Comparison of ENCODE assay signal across 19 cellular contexts in genomic region chr17:49106366-49107210, GRCh38. TPM values are rescaled to one million over a fixed set of nuclear protein-coding genes. Genes with fewer than 3 reads are reported as not detected.
DNase-seq lines count a peak whose midpoint lies in the region; ATAC-seq, FAIRE-seq and TF ChIP-seq lines count a peak whose summit lies in the region.
"Had no signal": no experiment of that assay in that cellular context is flagged by ENCODE, and none has a peak within 500 bp of the region (broad histone marks: within the 10 kb centered on the region; RNA-seq: fewer than 3 reads in every experiment).

No MANE protein-coding gene starts in this region.

- no peak overlapping the region for H3K4me3 ChIP-seq in fibroblast of lung (replicated peaks in 1 of 4; ENCODE audit: control extremely low read depth in 1 of 4, insufficient read depth in 1 of 4, low read depth in 3 of 4, low read length in 4 of 4)
- H3K4me3 ChIP-seq in suprapubic skin: no peak overlapping the region
- H3K4me3 ChIP-seq: ascending aorta, gastroesophageal sphincter, upper lobe of right lung had no signal

- H3K9me3 ChIP-seq in fibroblast of lung (ENCODE audit: control insufficient read depth, insufficient read depth, low read depth, low read length) (no peaks in the 10 kb centered on the region), T-helper 17 cell (ENCODE audit: control insufficient read depth, low read length, poor library complexity, severe bottlenecking) (no peaks in the 10 kb centered on the region), suprapubic skin (no peaks in the 10 kb centered on the region)
- H3K9me3 ChIP-seq: ascending aorta, gastroesophageal sphincter, upper lobe of right lung had no signal

- H3K27me3 Mint-ChIP-seq in T-helper 17 cell: peaks cover 6% of the 10 kb centered on the region

- H3K27ac Mint-ChIP-seq in T-helper 17 cell: no peak overlapping the region
- H3K27ac Mint-ChIP-seq: activated CD4-positive, alpha-beta memory T cell treated with anti-CD3 and anti-CD28 coated beads, Interleukin-2, amount 10 ng/mL, durations not matched to agents 7 days and 5 days; CD4-positive, CD25-positive, alpha-beta regulatory T cell had no signal

- DNase-seq in ELF-1 (ENCODE audit: low read depth, low spot score): peak; percentile 86
- DNase-seq in RCC 7860 (ENCODE audit: low spot score): peak; percentile 63
- DNase-seq in fibroblast of lung (ENCODE audit: low read depth in 2 of 2): peak; percentile 36 to 74
- DNase-seq in non-pigmented ciliary epithelial cell (ENCODE audit: low read depth): peak; percentile 26
- DNase-seq in T-helper 17 cell: no peak
- DNase-seq in DMS153 treated with DMSO at 0.1 percent for 48 hours (lab: John Stamatoyannopoulos, UW; ENCODE audit: unreplicated experiment): no peak
- no peak for DNase-seq in suprapubic skin (ENCODE audit: low spot score in 2 of 2)
- DNase-seq: activated CD4-positive, alpha-beta memory T cell treated with anti-CD3 and anti-CD28 coated beads, Interleukin-2, amount 10 ng/mL, durations not matched to agents 7 days and 5 days; CD4-positive, CD25-positive, alpha-beta regulatory T cell; kidney; NCI-H1694; NCI-H526 treated with DMSO at 0.1 percent for 48 hours; RPMI8226; T-helper 9 cell; upper lobe of right lung had no signal

- H3K27ac ChIP-seq in fibroblast of lung (ENCODE audit: insufficient read depth, low read length) (no peak overlapping the region), suprapubic skin (no peak overlapping the region)
- H3K27ac ChIP-seq: ascending aorta, gastroesophageal sphincter, upper lobe of right lung had no signal

- no peak for TF ChIP-seq EP300 in suprapubic skin (IDR thresholded peaks at IDR 0.05)

- no peak overlapping the region for H3K4me3 Mint-ChIP-seq in T-helper 17 cell
- H3K4me3 Mint-ChIP-seq: activated CD4-positive, alpha-beta memory T cell treated with anti-CD3 and anti-CD28 coated beads, Interleukin-2, amount 10 ng/mL, durations not matched to agents 7 days and 5 days had no signal

- H3K36me3 ChIP-seq in fibroblast of lung (ENCODE audit: control insufficient read depth, insufficient read depth, low read length): no peaks in the 10 kb centered on the region
- H3K36me3 ChIP-seq in suprapubic skin: no peaks in the 10 kb centered on the region
- H3K36me3 ChIP-seq: ascending aorta, gastroesophageal sphincter, upper lobe of right lung had no signal

- no peak for TF ChIP-seq POLR2A in suprapubic skin (IDR thresholded peaks at IDR 0.05)

- TF ChIP-seq CTCF in fibroblast of lung (conservative IDR thresholded peaks at IDR 0.05 in 1 of 2, IDR thresholded peaks at IDR 0.05 in 1 of 2; ENCODE audit: low read depth in 1 of 2, low read length in 2 of 2) (no peak), suprapubic skin (IDR thresholded peaks at IDR 0.05) (no peak)

- ATAC-seq in T-helper 17 cell (no peak), HG03571 (IDR thresholded peaks at IDR 0.05; ENCODE audit: unreplicated experiment) (no peak)
- ATAC-seq: gastroesophageal sphincter, upper lobe of right lung had no signal

- no peak overlapping the region for H3K9ac ChIP-seq in fibroblast of lung (ENCODE audit: insufficient read depth, low read length)

- no peak for FAIRE-seq in RCC 7860 (lab: Jason Lieb, UNC)
- FAIRE-seq: kidney had no signal

- peaks cover 3% of the 10 kb centered on the region for H3K4me1 Mint-ChIP-seq in T-helper 17 cell
- H3K4me1 Mint-ChIP-seq: activated CD4-positive, alpha-beta memory T cell treated with anti-CD3 and anti-CD28 coated beads, Interleukin-2, amount 10 ng/mL, durations not matched to agents 7 days and 5 days had no signal

- no peak overlapping the region for H2AFZ ChIP-seq in fibroblast of lung (ENCODE audit: low read length)

- H3K36me3 Mint-ChIP-seq in T-helper 17 cell (ENCODE audit: low read depth): no peaks in the 10 kb centered on the region
- H3K36me3 Mint-ChIP-seq: CD4-positive, CD25-positive, alpha-beta regulatory T cell had no signal

- no peaks in the 10 kb centered on the region for H3K79me2 ChIP-seq in fibroblast of lung (ENCODE audit: control insufficient read depth, insufficient read depth, low read length)

- H3K27me3 ChIP-seq in fibroblast of lung (ENCODE audit: control insufficient read depth, insufficient read depth, low read length) (no peaks in the 10 kb centered on the region), suprapubic skin (no peaks in the 10 kb centered on the region)
- H3K27me3 ChIP-seq: ascending aorta, upper lobe of right lung had no signal

- 47% methylated on average over 4 of the region's 4 CpGs for WGBS in suprapubic skin

- no peak overlapping the region for H3K4me2 ChIP-seq in fibroblast of lung (ENCODE audit: extremely low read depth, insufficient read depth, low read length)

- peaks cover 13% of the 10 kb centered on the region for H3K4me1 ChIP-seq in fibroblast of lung (ENCODE audit: control insufficient read depth, extremely low read depth, insufficient read depth, low read length)
- H3K4me1 ChIP-seq in suprapubic skin: peaks cover 19% of the 10 kb centered on the region
- H3K4me1 ChIP-seq: ascending aorta, gastroesophageal sphincter had no signal

- H4K20me1 ChIP-seq in fibroblast of lung (ENCODE audit: control insufficient read depth, extremely low read depth, insufficient read depth, low read length): no peaks in the 10 kb centered on the region

RNA-seq across cellular contexts. Expression of gene B4GALNT2, which starts 26.0 kb away (rescaled TPM):
- total RNA-seq in fibroblast of lung (under 0.01 TPM in 1 of 2 replicates, not detected in the other), T-helper 17 cell (under 1 TPM; 0.15 to 0.18 TPM), suprapubic skin (1 to 10 TPM in 3 of 4 donors, under 1 TPM in 1; 0.68 to 2.6 (median 2.1) TPM)
- polyA plus RNA-seq in fibroblast of lung: 0.01 and 0.02 TPM in 2 replicates
- not detected in 2 replicates for polyA plus RNA-seq in fibroblast of lung (2012)
- polyA minus RNA-seq in fibroblast of lung (ENCODE audit: low replicate concordance): not detected in 2 replicates
- total RNA-seq: activated CD4-positive, alpha-beta memory T cell treated with anti-CD3 and anti-CD28 coated beads, Interleukin-2, amount 10 ng/mL, durations not matched to agents 7 days and 5 days; ascending aorta; CD4-positive, CD25-positive, alpha-beta regulatory T cell; gastroesophageal sphincter; LHCN-M2 had no signal
- polyA plus RNA-seq: CD4-positive, CD25-positive, alpha-beta regulatory T cell had no signal

Comparison
In these comparisons a context has a peak if more than half of its experiments do, and no peak if none do; other contexts are left out.
1. DNase-seq: peak in ELF-1 (single experiment), RCC 7860 (single experiment), fibroblast of lung (2 of 2) and non-pigmented ciliary epithelial cell (single experiment); none in T-helper 17 cell (0 of 3), DMS153 treated with DMSO at 0.1 percent for 48 hours (single experiment) and suprapubic skin (0 of 2).